Comparison of ENCODE assay signal across 31 cellular contexts in the genomic region with DNA sequence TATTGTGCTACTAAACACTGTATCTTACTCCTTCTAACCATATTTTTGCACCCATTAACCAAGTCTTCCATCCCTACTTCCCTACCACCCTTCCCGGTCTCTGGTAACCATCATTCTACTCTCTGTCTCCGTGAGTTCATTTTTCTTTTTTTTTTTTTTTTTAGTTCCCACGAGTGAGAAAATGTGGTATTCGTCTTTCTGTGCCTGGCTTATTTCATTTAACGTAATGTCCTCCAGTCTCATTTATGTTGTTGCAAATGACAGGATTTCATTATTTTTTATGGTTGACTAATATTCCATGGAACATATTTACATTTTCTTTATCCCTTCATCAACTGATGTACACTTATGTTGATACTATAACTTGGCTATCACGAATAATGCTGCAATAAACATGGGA. TPM values are rescaled to one million over a fixed set of nuclear protein-coding genes. Genes with fewer than 3 reads are reported as not detected.
"Had no signal": no experiment of that assay in that cellular context is flagged by ENCODE, and none has a peak within 500 bp of the region (broad histone marks: within the 10 kb centered on the region; RNA-seq: fewer than 3 reads in every experiment).

No MANE protein-coding gene starts in this region.

- H3K27ac Mint-ChIP-seq: naive thymus-derived CD8-positive, alpha-beta T cell; natural killer cell treated with Interleukin-12 subunit alpha and Interleukin-12 subunit beta and Interleukin-15 and Interleukin-18, amount 100 ng/mL, for 72 hours; nephron progenitor cell; progenitor cell of endocrine pancreas; stimulated activated memory B cell treated with anti-CD40 and anti-IgM and Interleukin-4, amounts not matched to agents 10 μg/mL and 1 μg/mL and 100 μg/mL, for 72 hours; stimulated activated naive CD8-positive, alpha-beta T cell treated with anti-CD3 and anti-CD28 coated beads, Interleukin-15, amount 100 ng/mL, for 72 hours; type B pancreatic cell had no signal

- H3K4me1 ChIP-seq: parathyroid adenoma, spleen, suprapubic skin, testis, upper lobe of right lung, uterus had no signal

- H3K9me3 ChIP-seq: neutrophil, ovary, psoas muscle, right lobe of liver, spleen, suprapubic skin, testis, tibial artery, transverse colon, upper lobe of right lung, uterus had no signal

- H3K4me3 ChIP-seq: ovary, psoas muscle, right lobe of liver, skin epidermis, smooth muscle cell, spleen, suprapubic skin, testis, tibial artery, transverse colon, upper lobe of right lung, uterus had no signal

- H3K27ac ChIP-seq: neutrophil, ovary, parathyroid adenoma, psoas muscle, right lobe of liver, skin epidermis, spleen, suprapubic skin, testis, tibial artery, transverse colon, upper lobe of right lung, uterus had no signal

- H3K36me3 Mint-ChIP-seq: stimulated activated memory B cell treated with anti-CD40 and anti-IgM and Interleukin-4, amounts not matched to agents 10 μg/mL and 1 μg/mL and 100 μg/mL, for 72 hours had no signal

- H3K36me3 ChIP-seq: neutrophil, ovary, right lobe of liver, spleen, transverse colon, upper lobe of right lung, uterus had no signal

- H3K4me1 Mint-ChIP-seq: naive thymus-derived CD8-positive, alpha-beta T cell; stimulated activated memory B cell treated with anti-CD40 and anti-IgM and Interleukin-4, amounts not matched to agents 10 μg/mL and 1 μg/mL and 100 μg/mL, for 72 hours; stimulated activated naive CD8-positive, alpha-beta T cell treated with anti-CD3 and anti-CD28 coated beads, Interleukin-15, amount 100 ng/mL, for 72 hours had no signal

- DNase-seq: naive thymus-derived CD8-positive, alpha-beta T cell; nephron progenitor cell; ovary; posterior cingulate gyrus; psoas muscle; right cardiac atrium; right lobe of liver; spleen; stimulated activated CD4-positive, alpha-beta T cell treated with anti-CD3 and anti-CD28 coated beads, Interleukin-12 subunit alpha, Interleukin-12 subunit beta, amount 100 ng/mL, for 4 hours; stimulated activated CD4-positive, alpha-beta T cell treated with anti-CD3 and anti-CD28 coated beads, Interleukin-1b, Interleukin-23, amount 100 ng/mL, for 48 hours; stimulated activated CD4-positive, alpha-beta T cell treated with anti-CD3 and anti-CD28 coated beads, Interleukin-4, amount 100 ng/mL, for 1 hour; stimulated activated CD4-positive, alpha-beta T cell treated with anti-CD3 and anti-CD28 coated beads, Interleukin-4, amount 100 ng/mL, for 4 hours; stimulated activated CD8-positive, alpha-beta memory T cell treated with anti-CD3 and anti-CD28 coated beads, Interleukin-4, amount 100 ng/mL, for 48 hours; stimulated activated naive CD4-positive, alpha-beta T cell; stimulated activated naive CD8-positive, alpha-beta T cell treated with anti-CD3 and anti-CD28 coated beads, Interleukin-15, amount 100 ng/mL, for 72 hours; stimulated activated naive CD8-positive, alpha-beta T cell treated with anti-CD3 and anti-CD28 coated beads, Interleukin-15, Interleukin-2, amounts not matched to agents 100 U/mL and 50 U/mL, for 24 hours; testis; tibial artery; transverse colon; upper lobe of right lung; uterus had no signal

- ATAC-seq: naive thymus-derived CD8-positive, alpha-beta T cell; natural killer cell treated with Interleukin-12 subunit alpha and Interleukin-12 subunit beta and Interleukin-15 and Interleukin-18, amount 100 ng/mL, for 72 hours; right lobe of liver; stimulated activated memory B cell treated with anti-CD40 and anti-IgM and Interleukin-4, amounts not matched to agents 10 μg/mL and 1 μg/mL and 100 μg/mL, for 72 hours; stimulated activated naive CD8-positive, alpha-beta T cell treated with anti-CD3 and anti-CD28 coated beads, Interleukin-15, amount 100 ng/mL, for 72 hours; stimulated activated naive CD8-positive, alpha-beta T cell treated with anti-CD3 and anti-CD28 coated beads, Interleukin-15, Interleukin-2, amounts not matched to agents 100 U/mL and 50 U/mL, for 24 hours; upper lobe of right lung had no signal

- H3K4me3 Mint-ChIP-seq: naive thymus-derived CD8-positive, alpha-beta T cell; natural killer cell treated with Interleukin-12 subunit alpha and Interleukin-12 subunit beta and Interleukin-15 and Interleukin-18, amount 100 ng/mL, for 72 hours; nephron progenitor cell; neural crest cell; stimulated activated memory B cell treated with anti-CD40 and anti-IgM and Interleukin-4, amounts not matched to agents 10 μg/mL and 1 μg/mL and 100 μg/mL, for 72 hours; stimulated activated naive CD8-positive, alpha-beta T cell treated with anti-CD3 and anti-CD28 coated beads, Interleukin-15, amount 100 ng/mL, for 72 hours; type B pancreatic cell had no signal

- H3K27me3 Mint-ChIP-seq: progenitor cell of endocrine pancreas, type B pancreatic cell had no signal

- H3K27me3 ChIP-seq: ovary, right lobe of liver, suprapubic skin, testis, tibial artery, transverse colon, upper lobe of right lung, uterus had no signal

RNA-seq across cellular contexts. Expression of a gene that starts 31.7 kb away (rescaled TPM):
- total RNA-seq: naive thymus-derived CD8-positive, alpha-beta T cell had no signal
